ENCODE assay signal across 14 cellular contexts in the genomic region with DNA sequence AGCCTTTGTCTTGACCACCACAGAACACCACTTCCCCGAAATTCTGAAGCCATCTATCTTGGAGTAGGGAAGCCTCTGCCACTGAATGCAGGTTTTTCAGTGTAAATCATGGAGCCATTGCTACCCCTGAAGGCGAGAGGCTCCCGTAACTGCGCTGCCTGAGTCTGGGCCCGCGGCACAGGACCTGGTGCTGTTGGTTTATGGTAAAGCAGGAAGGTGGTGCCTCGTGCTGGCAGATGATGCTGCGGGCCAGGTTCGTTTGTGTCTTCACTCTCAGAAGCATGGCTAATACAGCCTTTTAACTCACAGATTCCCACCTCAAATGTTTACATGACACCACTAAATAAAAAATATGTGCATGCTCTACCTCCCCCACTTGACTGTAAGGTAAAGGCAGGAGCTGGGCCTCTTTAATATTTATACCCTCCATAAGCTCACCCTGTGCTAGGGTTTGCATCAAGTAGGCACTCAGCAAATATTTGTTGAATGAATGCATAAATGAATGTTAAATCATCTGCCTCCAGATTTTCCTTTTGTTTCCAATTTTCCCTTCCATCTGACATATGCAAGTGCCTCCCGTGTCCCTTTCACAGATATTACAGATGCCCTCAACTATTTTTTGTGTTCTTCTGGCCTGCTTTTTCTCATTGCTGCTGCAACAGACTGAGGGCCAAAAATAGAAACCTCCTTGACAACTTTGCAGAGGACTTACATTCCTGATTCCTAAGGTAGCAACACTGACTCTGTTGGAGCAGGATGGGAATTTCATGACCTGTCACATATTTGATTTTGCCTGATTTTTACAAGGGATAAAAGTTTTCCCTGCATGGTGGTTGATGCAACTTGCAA.
"Had no signal": no experiment of that assay in that cellular context is flagged by ENCODE, and none has a peak within 500 bp of the region (broad histone marks: within the 10 kb centered on the region; RNA-seq: fewer than 3 reads in every experiment).

No MANE protein-coding gene starts in this region.

- DNase-seq: activated CD4-positive, alpha-beta memory T cell treated with anti-CD3 and anti-CD28 coated beads for 36 hours; activated CD4-positive, CD25-positive, alpha-beta regulatory T cell treated with anti-CD3 and anti-CD28 coated beads, Interleukin-2, amount 50 U/mL, for 72 hours; activated gamma-delta T cell; activated naive CD8-positive, alpha-beta T cell treated with anti-CD3 and anti-CD28 coated beads for 36 hours; activated T-cell treated with anti-CD3 and anti-CD28 coated beads, Interleukin-2, amount 50 U/mL, for 4 hours; effector CD4-positive, alpha-beta T cell; hippocampal formation; lower lobe of right lung; naive B cell; right lobe of liver; stimulated activated CD4-positive, alpha-beta T cell treated with anti-CD3 and anti-CD28 coated beads, Interleukin-12 subunit alpha, Interleukin-12 subunit beta, amount 100 ng/mL, for 4 hours; stimulated activated naive CD4-positive, alpha-beta T cell had no signal

- H3K4me1 ChIP-seq: lower lobe of right lung, right lobe of liver had no signal

- H3K9me3 ChIP-seq: lower lobe of right lung, neutrophil, right lobe of liver had no signal

- H3K27me3 ChIP-seq: neutrophil, right lobe of liver had no signal

- H3K4me3 ChIP-seq: coronary artery, lower lobe of right lung, right lobe of liver had no signal

- H3K27ac ChIP-seq: coronary artery, lower lobe of right lung, neutrophil, right lobe of liver had no signal

- ATAC-seq: activated T-cell treated with anti-CD3 and anti-CD28 coated beads, Interleukin-2, amount 50 U/mL, for 4 hours; lower lobe of right lung; right lobe of liver had no signal

- H3K36me3 ChIP-seq: lower lobe of right lung, neutrophil, right lobe of liver had no signal
